In genomic region chr3:127547761-127548605, GRCh38 we compare ENCODE assay signal across 1 cellular context.
TF ChIP-seq lines count a peak whose summit lies in the region.

No MANE protein-coding gene starts in this region.

TF ChIP-seq in HEK293, 187 proteins besides CTCF, POLR2A, EP300 and RAD21 (continued from another document):
- no peak for TF ChIP-seq ZNF518A (tag by site-specific recombination; conservative IDR thresholded peaks at IDR 0.05; ENCODE audit: low read depth)
- 0 out of 2 replicates have a peak, but pooled peaks have one; percentile 42 for TF ChIP-seq YY2 (tag by site-specific recombination; IDR thresholded peaks at IDR 0.05)
- no peak for TF ChIP-seq ZNF544 (tag by site-specific recombination; IDR thresholded peaks at IDR 0.05)
- peak; percentile 91 for TF ChIP-seq GLIS2 (tag by site-specific recombination; IDR thresholded peaks at IDR 0.05)
TF ChIP-seq in HEK293: peak in this region for 15.
